In the genomic region with DNA sequence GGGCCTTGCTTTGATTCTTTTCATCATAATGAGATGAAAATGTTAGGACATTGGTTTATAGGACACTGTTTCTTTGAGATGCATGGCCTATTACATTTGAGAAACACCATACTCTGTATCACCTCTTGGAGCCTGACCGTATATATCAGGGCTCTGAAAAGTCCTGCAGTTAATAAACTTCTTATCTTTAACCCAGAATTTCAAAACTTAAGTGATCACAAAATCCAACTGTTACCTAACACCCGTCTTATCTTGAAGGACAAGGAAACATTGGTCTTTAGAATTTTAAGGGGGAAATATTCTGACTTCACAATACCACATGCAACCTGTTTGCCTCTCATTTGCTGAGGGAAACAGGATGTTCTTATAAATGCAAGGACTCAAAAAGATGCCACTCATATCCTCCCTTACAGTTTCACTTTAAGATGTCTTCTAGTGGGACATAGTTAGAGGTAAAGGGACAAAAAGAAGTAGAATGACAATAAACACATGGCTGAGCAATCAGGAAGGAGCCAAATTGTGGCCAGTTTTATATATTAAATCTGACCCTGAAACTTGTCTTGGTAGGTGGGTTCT, we compare ENCODE assay signal across 8 cellular contexts.
DNase-seq lines count a peak whose midpoint lies in the region; ATAC-seq, FAIRE-seq and TF ChIP-seq lines count a peak whose summit lies in the region.

No MANE protein-coding gene starts in this region.

- TF ChIP-seq POLR2A in HepG2 (IDR thresholded peaks at IDR 0.05; ENCODE audit: insufficient read depth in 1 of 2, low read depth in 2 of 2, low read length in 2 of 2): no peak

- H3K9ac ChIP-seq in liver (ENCODE audit: low read depth in 1 of 2, low read length in 2 of 2): no peak overlapping the region
- H3K9ac ChIP-seq in HepG2 (ENCODE audit: insufficient read depth, low read depth, low read length): no peak overlapping the region

- H3K27me3 ChIP-seq in liver (ENCODE audit: control insufficient read depth in 4 of 4, insufficient read depth in 4 of 4, low read length in 3 of 4) (no peaks in the 10 kb centered on the region), HepG2 (ENCODE audit: control insufficient read depth in 1 of 2, insufficient read depth in 2 of 2, low read length in 2 of 2) (no peaks in the 10 kb centered on the region), foreskin keratinocyte (no peaks in the 10 kb centered on the region)

- TF ChIP-seq CTCF in liver (IDR thresholded peaks at IDR 0.05; ENCODE audit: low read depth, low read length, missing input control) (no peak), HepG2 (CRISPR knock-in tag; IDR thresholded peaks at IDR 0.05) (no peak), foreskin keratinocyte (conservative IDR thresholded peaks at IDR 0.05) (no peak)

- H3K4me1 Mint-ChIP-seq in IgD-negative memory B cell: peaks cover 54 to 55% (median 54%) of the 10 kb centered on the region in 3 donors

- no peak overlapping the region for H2AFZ ChIP-seq in HepG2 (ENCODE audit: low read length)

- WGBS in liver: 83% methylated on average over 2 of the region's 2 CpGs
- WGBS in HepG2 (ENCODE audit: low lambda C conversion rate): 100% methylated on average over 2 of the region's 2 CpGs

- no peaks in the 10 kb centered on the region for H3K27me3 Mint-ChIP-seq in IgD-negative memory B cell

- H3K27ac Mint-ChIP-seq in IgD-negative memory B cell: peak overlapping the region; percentile 84 to 97 (median 96)

- TF ChIP-seq RAD21 in liver (IDR thresholded peaks at IDR 0.05): no peak
- TF ChIP-seq RAD21 in HepG2 (CRISPR knock-in tag; IDR thresholded peaks at IDR 0.05): no peak

- H3K36me3 Mint-ChIP-seq in IgD-negative memory B cell: peaks cover 5% of the 10 kb centered on the region

- POLR2A ChIA-PET in HepG2 (lab: Yijun Ruan, JAX): no interaction called here

- H3K4me2 ChIP-seq in HepG2 (ENCODE audit: low read depth, low read length): no peak overlapping the region

- peak overlapping the region; percentile 60 to 86 (median 74) for H3K4me3 Mint-ChIP-seq in IgD-negative memory B cell

- peaks cover 0 to 3% (median 1%) of the 10 kb centered on the region in 4 donors for H3K36me3 ChIP-seq in liver (ENCODE audit: control insufficient read depth in 4 of 4, insufficient read depth in 3 of 4, low read depth in 1 of 4, low read length in 3 of 4)
- H3K36me3 ChIP-seq in HepG2 (replicated peaks in 1 of 2; ENCODE audit: control insufficient read depth in 1 of 2, insufficient read depth in 2 of 2, low read length in 2 of 2): peaks cover 0 to 4% of the 10 kb centered on the region in 2 experiments; a peak in 1 of 5 replicates

- H4K20me1 ChIP-seq in HepG2 (ENCODE audit: insufficient read depth, low read length): no peaks in the 10 kb centered on the region

- TF ChIP-seq EP300 in HepG2 (IDR thresholded peaks at IDR 0.05; ENCODE audit: low read depth in 2 of 2, low read length in 2 of 2) (no peak), HepG2 (CRISPR knock-in tag; IDR thresholded peaks at IDR 0.05; ENCODE audit: borderline replicate concordance) (no peak)

- H3K4me1 ChIP-seq in liver (ENCODE audit: control insufficient read depth in 4 of 4, insufficient read depth in 4 of 4, low read length in 3 of 4) (peaks cover 16 to 32% (median 25%) of the 10 kb centered on the region in 4 donors), HepG2 (ENCODE audit: insufficient read depth, low read length) (peaks cover 16% of the 10 kb centered on the region), foreskin keratinocyte (peaks cover 9% of the 10 kb centered on the region)

- H3K27ac ChIP-seq in liver (ENCODE audit: low read depth in 1 of 2, low read length in 2 of 2) (peak overlapping the region; percentile 14 to 65), HepG2 (ENCODE audit: extremely low read length, insufficient read depth, low read length) (no peak overlapping the region), foreskin keratinocyte (no peak overlapping the region)

- DNase-seq in HepG2 (ENCODE audit: low spot score) (no peak), germinal center (ENCODE audit: low spot score) (peak; percentile 38), NCI-H1105 treated with DMSO at 0.1 percent for 48 hours (lab: John Stamatoyannopoulos, UW) (no peak), cortex of kidney (lab: John Stamatoyannopoulos, UW) (no peak), foreskin keratinocyte (no peak)

- no TSS peak for BruUV-seq in HepG2 (replicated peaks; lab: Mats Ljungman, UMichigan)

- intact Hi-C loops in HepG2 (cut with micrococcal nuclease; ENCODE audit: unreplicated experiment): loop anchor here (5.0 kb wide), 1 partner anchor 50 kb away; no protein-coding TSS in a partner anchor

- H3K79me2 ChIP-seq in HepG2 (ENCODE audit: insufficient read depth, low read length): no peaks in the 10 kb centered on the region

- in situ Hi-C loops in HepG2 (cut with HindIII; ENCODE audit: extremely low pct_ligation_motif_present, low pct_unique_long_range_greater_than_20kb): no loop called here

- no peaks in the 10 kb centered on the region for H3K9me3 Mint-ChIP-seq in IgD-negative memory B cell

- H3K9me3 ChIP-seq in liver (ENCODE audit: control insufficient read depth in 4 of 4, low read length in 3 of 4) (no peaks in the 10 kb centered on the region), HepG2 (ENCODE audit: low read length) (no peaks in the 10 kb centered on the region)

- CTCF ChIA-PET in HepG2 (lab: Yijun Ruan, JAX; ENCODE audit: low intra/inter-chr PET ratio, low total read pairs): interaction anchor here (1.2 kb wide), 1 partner anchor 278 kb away, joined by 4 read pairs; no protein-coding TSS in a partner anchor

- H3K4me3 ChIP-seq in liver (ENCODE audit: low read depth in 1 of 3, low read length in 3 of 3) (no peak overlapping the region), HepG2 (replicated peaks in 1 of 3; ENCODE audit: insufficient read depth in 1 of 3, low read depth in 2 of 3, low read length in 3 of 3) (no peak overlapping the region)

- ATAC-seq in HepG2 (no peak), foreskin keratinocyte (no peak), GM18873 (IDR thresholded peaks at IDR 0.05; ENCODE audit: low FRiP score, unreplicated experiment) (no peak)

- FAIRE-seq in HepG2 (lab: Jason Lieb, UNC): no peak

TF ChIP-seq in liver, 16 proteins besides CTCF, POLR2A, EP300 and RAD21 (continues in another document):
- TF ChIP-seq, protein P1, sequence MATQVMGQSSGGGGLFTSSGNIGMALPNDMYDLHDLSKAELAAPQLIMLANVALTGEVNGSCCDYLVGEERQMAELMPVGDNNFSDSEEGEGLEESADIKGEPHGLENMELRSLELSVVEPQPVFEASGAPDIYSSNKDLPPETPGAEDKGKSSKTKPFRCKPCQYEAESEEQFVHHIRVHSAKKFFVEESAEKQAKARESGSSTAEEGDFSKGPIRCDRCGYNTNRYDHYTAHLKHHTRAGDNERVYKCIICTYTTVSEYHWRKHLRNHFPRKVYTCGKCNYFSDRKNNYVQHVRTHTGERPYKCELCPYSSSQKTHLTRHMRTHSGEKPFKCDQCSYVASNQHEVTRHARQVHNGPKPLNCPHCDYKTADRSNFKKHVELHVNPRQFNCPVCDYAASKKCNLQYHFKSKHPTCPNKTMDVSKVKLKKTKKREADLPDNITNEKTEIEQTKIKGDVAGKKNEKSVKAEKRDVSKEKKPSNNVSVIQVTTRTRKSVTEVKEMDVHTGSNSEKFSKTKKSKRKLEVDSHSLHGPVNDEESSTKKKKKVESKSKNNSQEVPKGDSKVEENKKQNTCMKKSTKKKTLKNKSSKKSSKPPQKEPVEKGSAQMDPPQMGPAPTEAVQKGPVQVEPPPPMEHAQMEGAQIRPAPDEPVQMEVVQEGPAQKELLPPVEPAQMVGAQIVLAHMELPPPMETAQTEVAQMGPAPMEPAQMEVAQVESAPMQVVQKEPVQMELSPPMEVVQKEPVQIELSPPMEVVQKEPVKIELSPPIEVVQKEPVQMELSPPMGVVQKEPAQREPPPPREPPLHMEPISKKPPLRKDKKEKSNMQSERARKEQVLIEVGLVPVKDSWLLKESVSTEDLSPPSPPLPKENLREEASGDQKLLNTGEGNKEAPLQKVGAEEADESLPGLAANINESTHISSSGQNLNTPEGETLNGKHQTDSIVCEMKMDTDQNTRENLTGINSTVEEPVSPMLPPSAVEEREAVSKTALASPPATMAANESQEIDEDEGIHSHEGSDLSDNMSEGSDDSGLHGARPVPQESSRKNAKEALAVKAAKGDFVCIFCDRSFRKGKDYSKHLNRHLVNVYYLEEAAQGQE (IDR thresholded peaks at IDR 0.05): no peak
- TF ChIP-seq GABPA (IDR thresholded peaks at IDR 0.05 in 1 of 2, conservative IDR thresholded peaks at IDR 0.05 in 1 of 2) (no peak), TAF1 (conservative IDR thresholded peaks at IDR 0.05) (no peak)

TF ChIP-seq in HepG2, 621 proteins besides CTCF, POLR2A, EP300 and RAD21 (continues in another document):
- TF ChIP-seq REL (CRISPR knock-in tag; conservative IDR thresholded peaks at IDR 0.05) (no peak), ZBTB21 (CRISPR knock-in tag; IDR thresholded peaks at IDR 0.05) (no peak), MTF1 (CRISPR knock-in tag; IDR thresholded peaks at IDR 0.05) (no peak), PHF5A (CRISPR knock-in tag; IDR thresholded peaks at IDR 0.05; ENCODE audit: low read depth, unreplicated experiment) (no peak)
- TF ChIP-seq, protein P2, sequence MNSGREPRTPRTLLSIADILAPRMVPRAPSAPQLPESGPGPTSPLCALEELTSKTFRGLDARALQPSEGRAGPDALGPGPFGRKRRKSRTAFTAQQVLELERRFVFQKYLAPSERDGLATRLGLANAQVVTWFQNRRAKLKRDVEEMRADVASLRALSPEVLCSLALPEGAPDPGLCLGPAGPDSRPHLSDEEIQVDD (CRISPR knock-in tag; IDR thresholded peaks at IDR 0.05; ENCODE audit: borderline replicate concordance): no peak
- TF ChIP-seq, protein P3, sequence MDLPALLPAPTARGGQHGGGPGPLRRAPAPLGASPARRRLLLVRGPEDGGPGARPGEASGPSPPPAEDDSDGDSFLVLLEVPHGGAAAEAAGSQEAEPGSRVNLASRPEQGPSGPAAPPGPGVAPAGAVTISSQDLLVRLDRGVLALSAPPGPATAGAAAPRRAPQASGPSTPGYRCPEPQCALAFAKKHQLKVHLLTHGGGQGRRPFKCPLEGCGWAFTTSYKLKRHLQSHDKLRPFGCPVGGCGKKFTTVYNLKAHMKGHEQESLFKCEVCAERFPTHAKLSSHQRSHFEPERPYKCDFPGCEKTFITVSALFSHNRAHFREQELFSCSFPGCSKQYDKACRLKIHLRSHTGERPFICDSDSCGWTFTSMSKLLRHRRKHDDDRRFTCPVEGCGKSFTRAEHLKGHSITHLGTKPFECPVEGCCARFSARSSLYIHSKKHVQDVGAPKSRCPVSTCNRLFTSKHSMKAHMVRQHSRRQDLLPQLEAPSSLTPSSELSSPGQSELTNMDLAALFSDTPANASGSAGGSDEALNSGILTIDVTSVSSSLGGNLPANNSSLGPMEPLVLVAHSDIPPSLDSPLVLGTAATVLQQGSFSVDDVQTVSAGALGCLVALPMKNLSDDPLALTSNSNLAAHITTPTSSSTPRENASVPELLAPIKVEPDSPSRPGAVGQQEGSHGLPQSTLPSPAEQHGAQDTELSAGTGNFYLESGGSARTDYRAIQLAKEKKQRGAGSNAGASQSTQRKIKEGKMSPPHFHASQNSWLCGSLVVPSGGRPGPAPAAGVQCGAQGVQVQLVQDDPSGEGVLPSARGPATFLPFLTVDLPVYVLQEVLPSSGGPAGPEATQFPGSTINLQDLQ (CRISPR knock-in tag; IDR thresholded peaks at IDR 0.05): no peak

Comparison
In these comparisons a context has a peak if more than half of its experiments do, and no peak if none do; other contexts are left out.
1. H3K27ac ChIP-seq: peak in liver (2 of 2); none in HepG2 (single experiment) and foreskin keratinocyte (single experiment).